ENCODE assay signal across 14 cellular contexts in the genomic region with DNA sequence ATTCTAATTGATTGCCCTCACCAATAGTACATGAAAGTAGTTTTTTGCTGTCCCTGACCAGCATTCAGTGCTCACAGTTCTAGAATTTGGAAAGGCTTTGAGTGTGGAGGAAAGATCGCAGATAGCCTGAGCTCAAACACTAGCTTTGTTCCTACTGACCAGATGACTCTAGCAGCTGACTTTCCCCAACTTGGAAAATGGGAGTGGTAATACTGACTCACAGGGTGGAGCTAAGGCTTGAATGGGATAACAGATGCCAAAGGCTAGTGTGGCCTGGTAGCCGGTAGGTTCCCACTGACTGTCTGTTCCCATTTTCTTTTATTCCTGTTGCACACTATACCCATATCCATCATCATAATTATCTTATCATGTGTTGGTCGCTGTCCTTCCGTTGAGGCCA. TPM values are rescaled to one million over a fixed set of nuclear protein-coding genes. Genes with fewer than 3 reads are reported as not detected.
DNase-seq lines count a peak whose midpoint lies in the region; ATAC-seq, FAIRE-seq and TF ChIP-seq lines count a peak whose summit lies in the region.
"Had no signal": no experiment of that assay in that cellular context is flagged by ENCODE, and none has a peak within 500 bp of the region (broad histone marks: within the 10 kb centered on the region; RNA-seq: fewer than 3 reads in every experiment).

No MANE protein-coding gene starts in this region.

- no peak overlapping the region for H3K4me3 ChIP-seq in bronchial epithelial cell (ENCODE audit: low read depth, low read length)
- H3K4me3 ChIP-seq: tibial nerve had no signal

- no peak for ATAC-seq in stimulated activated naive B cell treated with anti-CD40 and anti-IgM and Interleukin-4, amounts not matched to agents 10 μg/mL and 1 μg/mL and 100 μg/mL, for 72 hours (replicated peaks)

- no peak overlapping the region for H3K4me3 Mint-ChIP-seq in stimulated activated naive B cell treated with anti-CD40 and anti-IgM and Interleukin-4, amounts not matched to agents 10 μg/mL and 1 μg/mL and 100 μg/mL, for 72 hours
- H3K4me3 Mint-ChIP-seq: activated CD4-positive, alpha-beta T cell treated with anti-CD3 and anti-CD28 coated beads, Interleukin-2, amount 10 ng/mL, durations not matched to agents 24 days and 14 days; activated naive CD8-positive, alpha-beta T cell; nephron progenitor cell had no signal

- H3K27me3 Mint-ChIP-seq in stimulated activated naive B cell treated with anti-CD40 and anti-IgM and Interleukin-4, amounts not matched to agents 10 μg/mL and 1 μg/mL and 100 μg/mL, for 72 hours: no peaks in the 10 kb centered on the region
- H3K27me3 Mint-ChIP-seq: activated CD4-positive, alpha-beta T cell treated with anti-CD3 and anti-CD28 coated beads, Interleukin-2, amount 10 ng/mL, durations not matched to agents 24 days and 14 days; activated naive CD8-positive, alpha-beta T cell had no signal

- peaks cover 6 to 13% of the 10 kb centered on the region in 2 donors for H3K4me1 Mint-ChIP-seq in stimulated activated naive B cell treated with anti-CD40 and anti-IgM and Interleukin-4, amounts not matched to agents 10 μg/mL and 1 μg/mL and 100 μg/mL, for 72 hours

- no peak for TF ChIP-seq CTCF in bronchial epithelial cell (IDR thresholded peaks at IDR 0.05; ENCODE audit: insufficient read depth, low read length, severe bottlenecking)

- H3K9me3 Mint-ChIP-seq in stimulated activated naive B cell treated with anti-CD40 and anti-IgM and Interleukin-4, amounts not matched to agents 10 μg/mL and 1 μg/mL and 100 μg/mL, for 72 hours: no peaks in the 10 kb centered on the region
- H3K9me3 Mint-ChIP-seq: activated CD4-positive, alpha-beta T cell treated with anti-CD3 and anti-CD28 coated beads, Interleukin-2, amount 10 ng/mL, durations not matched to agents 24 days and 14 days; nephron progenitor cell had no signal

- peaks cover 6% of the 10 kb centered on the region for H3K36me3 ChIP-seq in bronchial epithelial cell (ENCODE audit: control insufficient read depth, insufficient read depth, low read length)

- H3K27me3 ChIP-seq in bronchial epithelial cell (ENCODE audit: control insufficient read depth, insufficient read depth, low read length): no peaks in the 10 kb centered on the region
- H3K27me3 ChIP-seq: tibial nerve had no signal

- FAIRE-seq in bronchial epithelial cell (lab: Jason Lieb, UNC): no peak
- no peak for FAIRE-seq in GM19239 (lab: Jason Lieb, UNC)

- H3K27ac Mint-ChIP-seq in stimulated activated naive B cell treated with anti-CD40 and anti-IgM and Interleukin-4, amounts not matched to agents 10 μg/mL and 1 μg/mL and 100 μg/mL, for 72 hours: peak overlapping the region; percentile 6
- H3K27ac Mint-ChIP-seq: activated CD4-positive, alpha-beta T cell treated with anti-CD3 and anti-CD28 coated beads, Interleukin-2, amount 10 ng/mL, durations not matched to agents 24 days and 14 days; activated naive CD8-positive, alpha-beta T cell; nephron progenitor cell had no signal

- peaks cover 9 to 14% of the 10 kb centered on the region in 2 donors for H3K36me3 Mint-ChIP-seq in stimulated activated naive B cell treated with anti-CD40 and anti-IgM and Interleukin-4, amounts not matched to agents 10 μg/mL and 1 μg/mL and 100 μg/mL, for 72 hours
- H3K36me3 Mint-ChIP-seq: activated naive CD8-positive, alpha-beta T cell had no signal

- DNase-seq in LHCN-M2 (ENCODE audit: low read depth) (peak; percentile 92), bronchial epithelial cell (ENCODE audit: low read depth) (peak; percentile 74), iPS-NIHi7 (ENCODE audit: extremely low spot score) (peak; percentile 39), NCI-H1436 treated with DMSO at 0.1 percent for 48 hours (lab: John Stamatoyannopoulos, UW) (no peak), GOT3 (lab: John Stamatoyannopoulos, UW) (no peak), NCI-H345 (lab: John Stamatoyannopoulos, UW) (no peak), GM19239 (ENCODE audit: insufficient read length, low spot score) (no peak)
- DNase-seq in stimulated activated naive B cell treated with anti-CD40 and anti-IgM and Interleukin-4, amounts not matched to agents 10 μg/mL and 1 μg/mL and 100 μg/mL, for 72 hours: no peak
- DNase-seq: activated CD4-positive, alpha-beta T cell treated with anti-CD3 and anti-CD28 coated beads, Interleukin-2, amount 10 ng/mL, durations not matched to agents 24 days and 14 days; NCI-H1105 treated with DMSO at 0.1 percent for 48 hours; nephron progenitor cell; stimulated activated CD4-positive, alpha-beta T cell treated with anti-CD3 and anti-CD28 coated beads, Interleukin-4, amount 100 ng/mL, for 4 hours had no signal

RNA-seq across cellular contexts. Expression of a gene that starts 3.7 kb away (rescaled TPM):
- 2.6 and 3.5 TPM in 2 replicates for total RNA-seq in LHCN-M2 (2014; rRNA removed)
- 1.8 TPM for polyA plus RNA-seq in LHCN-M2 (2012)
- 1.8 and 2.2 TPM in 2 replicates for total RNA-seq in bronchial epithelial cell

RNA-seq across cellular contexts. Expression of a gene that starts 22.8 kb away (rescaled TPM):
- 27.7 and 62.6 TPM in 2 replicates for total RNA-seq in LHCN-M2 (2014; rRNA removed)
- polyA plus RNA-seq in LHCN-M2 (2012): 37.6 TPM
- 2.1 and 4.7 TPM in 2 replicates for total RNA-seq in bronchial epithelial cell

RNA-seq across cellular contexts. Expression of a gene that starts 25.3 kb away (rescaled TPM):
- total RNA-seq in LHCN-M2 (2014; rRNA removed): 52.8 and 59.9 TPM in 2 replicates
- 43.6 TPM for polyA plus RNA-seq in LHCN-M2 (2012)
- total RNA-seq in bronchial epithelial cell: 50.7 and 59.2 TPM in 2 replicates

RNA-seq across cellular contexts. Expression of a gene that starts 32.1 kb away (rescaled TPM):
- 1.1 TPM in 2 replicates for total RNA-seq in LHCN-M2 (2014; rRNA removed)
- polyA plus RNA-seq in LHCN-M2 (2012): 0.98 TPM
- total RNA-seq in bronchial epithelial cell: 0.53 and 2.2 TPM in 2 replicates

RNA-seq across cellular contexts. Expression of a gene that starts 50.4 kb away (rescaled TPM):
- total RNA-seq in LHCN-M2 (2014; rRNA removed): 4.6 and 6.0 TPM in 2 replicates
- polyA plus RNA-seq in LHCN-M2 (2012): 1.6 TPM
- 2.4 and 2.6 TPM in 2 replicates for total RNA-seq in bronchial epithelial cell

Comparison
In these comparisons a context has a peak if more than half of its experiments do, and no peak if none do; other contexts are left out.
1. DNase-seq: peak in LHCN-M2 (single experiment), bronchial epithelial cell (single experiment) and iPS-NIHi7 (single experiment); none in stimulated activated naive B cell treated with anti-CD40 and anti-IgM and Interleukin-4, amounts not matched to agents 10 μg/mL and 1 μg/mL and 100 μg/mL, for 72 hours (single experiment), NCI-H1436 treated with DMSO at 0.1 percent for 48 hours (single experiment), GOT3 (single experiment), NCI-H345 (single experiment) and GM19239 (single experiment).